10 cellular contexts compared by ENCODE assay signal in the genomic region with DNA sequence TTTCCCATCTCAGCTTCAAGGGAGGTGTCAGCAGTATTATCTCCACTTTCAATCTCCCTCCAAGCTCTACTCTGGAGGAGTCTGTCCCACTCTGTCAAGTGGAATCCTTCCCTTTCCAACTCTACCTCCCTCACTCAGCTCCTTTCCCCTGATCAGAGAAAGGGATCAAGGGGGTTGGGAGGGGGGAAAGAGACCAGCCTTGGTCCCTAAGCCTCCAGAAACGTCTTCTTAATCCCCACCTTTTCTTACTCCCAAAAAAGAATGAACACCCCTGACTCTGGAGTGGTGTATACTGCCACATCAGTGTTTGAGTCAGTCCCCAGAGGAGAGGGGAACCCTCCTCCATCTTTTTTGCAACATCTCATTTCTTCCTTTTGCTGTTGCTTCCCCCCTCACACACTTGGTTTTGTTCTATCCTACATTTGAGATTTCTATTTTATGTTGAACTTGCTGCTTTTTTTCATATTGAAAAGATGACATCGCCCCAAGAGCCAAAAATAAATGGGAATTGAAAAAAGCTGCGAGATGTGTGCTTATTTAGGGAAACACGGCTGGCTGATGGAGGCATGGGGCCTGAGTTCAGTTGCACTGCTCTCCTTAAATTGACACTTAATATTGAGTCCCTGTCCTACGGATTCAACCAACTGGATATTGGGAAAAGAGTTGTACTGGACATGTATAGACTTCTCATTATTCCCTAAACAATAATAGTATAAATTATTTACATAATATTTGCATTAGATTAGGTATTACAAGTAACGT. TPM values are rescaled to one million over a fixed set of nuclear protein-coding genes. Genes with fewer than 3 reads are reported as not detected.
DNase-seq lines count a peak whose midpoint lies in the region; ATAC-seq and TF ChIP-seq lines count a peak whose summit lies in the region.
"Had no signal": no experiment of that assay in that cellular context is flagged by ENCODE, and none has a peak within 500 bp of the region (broad histone marks: within the 10 kb centered on the region; RNA-seq: fewer than 3 reads in every experiment).

No MANE protein-coding gene starts in this region.

- H3K4me1 ChIP-seq in H9 (ENCODE audit: insufficient read depth, low read length), result no peaks in the 10 kb centered on the region

- H3K27me3 Mint-ChIP-seq in H9 (ENCODE audit: low read depth), result peaks cover 8% of the 10 kb centered on the region; the same call in 1 of the 2 replicates
- no peaks in the 10 kb centered on the region for H3K27me3 Mint-ChIP-seq in activated naive CD8-positive, alpha-beta T cell
- no peaks in the 10 kb centered on the region for H3K27me3 Mint-ChIP-seq in nephron (ENCODE audit: low read depth)

- H3K36me3 Mint-ChIP-seq in H9 (ENCODE audit: insufficient read depth in 1 of 3, low read depth in 3 of 3) (peaks cover 48 to 83% (median 62%) of the 10 kb centered on the region in 3 experiments), nephron (ENCODE audit: low read depth) (peaks cover 63% of the 10 kb centered on the region)
- peaks cover 10% of the 10 kb centered on the region for H3K36me3 Mint-ChIP-seq in activated naive CD8-positive, alpha-beta T cell

- no peak overlapping the region for H4K5ac ChIP-seq in H9 (ENCODE audit: insufficient read length, low read depth, low read length)

- H3K23me2 ChIP-seq in H9 (ENCODE audit: insufficient read length, low read depth, low read length, poor library complexity, severe bottlenecking), result peaks cover 3% of the 10 kb centered on the region

- peaks cover 11% of the 10 kb centered on the region; the same call in 1 of the 2 replicates for H3K79me2 ChIP-seq in H9 (ENCODE audit: insufficient read depth, low read length)

- H3K79me1 ChIP-seq in H9 (ENCODE audit: insufficient read depth, low read depth, low read length, poor library complexity, severe bottlenecking), result no peaks in the 10 kb centered on the region

- H3K4me3 Mint-ChIP-seq in H9, result peak overlapping the region; percentile 16 to 39; a peak in 3 of 5 replicates
- peak overlapping the region; percentile 99 for H3K4me3 Mint-ChIP-seq in activated naive CD8-positive, alpha-beta T cell
- peak overlapping the region; percentile 47 to 63 (median 61) for H3K4me3 Mint-ChIP-seq in nephron

- whole genome bisulfite sequencing in H9 (ENCODE audit: extremely low coverage, insufficient read length, low lambda C conversion rate), result no CpG with 5 or more reads among the region's 6 CpGs

- no peak overlapping the region for H3K23ac ChIP-seq in H9 (ENCODE audit: insufficient read length, low read depth, low read length)

- TF ChIP-seq CTCF in H9 (conservative IDR thresholded peaks at IDR 0.05), result no peak
- no peak for TF ChIP-seq CTCF in nephron (IDR thresholded peaks at IDR 0.05; ENCODE audit: unreplicated experiment in 3 of 3)

- no peak for ATAC-seq in HG02973 (IDR thresholded peaks at IDR 0.05; ENCODE audit: unreplicated experiment)
- ATAC-seq in HG03135 (IDR thresholded peaks at IDR 0.05; ENCODE audit: unreplicated experiment), result no peak

- DNase-seq in CD1c-positive myeloid dendritic cell (ENCODE audit: extremely low spot score), result peak; percentile 65
- DNase-seq in H9, result no peak
- DNase-seq in NCI-H524 treated with DMSO at 0.1 percent for 48 hours (lab: John Stamatoyannopoulos, UW), result no peak
- DNase-seq in pons (ENCODE audit: low spot score), result no peak
- DNase-seq: NCI-H1092 treated with DMSO at 0.1 percent for 48 hours, ovary had no signal

- H3K56ac ChIP-seq in H9 (ENCODE audit: insufficient read length, low read depth, low read length), result no peak overlapping the region

- H3K9me3 ChIP-seq in H9 (ENCODE audit: control insufficient read depth, low read depth, low read length), result no peaks in the 10 kb centered on the region
- H3K9me3 ChIP-seq: ovary had no signal

- H3K27ac ChIP-seq in H9 (ENCODE audit: insufficient read length, low read depth, low read length), result no peak overlapping the region
- H3K27ac ChIP-seq: ovary had no signal

- H3K4ac ChIP-seq in H9 (ENCODE audit: low read depth, low read length), result no peak overlapping the region

- H3K27me3 ChIP-seq in H9 (ENCODE audit: insufficient read depth, low read length), result no peaks in the 10 kb centered on the region
- H3K27me3 ChIP-seq: ovary had no signal

- H3K9ac ChIP-seq in H9 (ENCODE audit: extremely low read depth, insufficient read length, low read length), result no peak overlapping the region

- no peak overlapping the region for H3K18ac ChIP-seq in H9 (ENCODE audit: insufficient read length, low read depth, low read length)

- no peak overlapping the region for H4K8ac ChIP-seq in H9 (replicated peaks; ENCODE audit: insufficient read length, low read depth, low read length)

- no peak overlapping the region for H2BK12ac ChIP-seq in H9 (ENCODE audit: insufficient read length, low read depth, low read length)

- H2BK15ac ChIP-seq in H9 (ENCODE audit: low read depth, low read length), result no peak overlapping the region

- no peak overlapping the region for H2BK5ac ChIP-seq in H9 (ENCODE audit: insufficient read length, low read length)

- H3K9me3 Mint-ChIP-seq in H9 (peaks cover 3 to 5% of the 10 kb centered on the region in 2 experiments; a peak in 3 of 5 replicates), nephron (no peaks in the 10 kb centered on the region)
- no peaks in the 10 kb centered on the region for H3K9me3 Mint-ChIP-seq in activated naive CD8-positive, alpha-beta T cell (ENCODE audit: low read depth)

- no peak overlapping the region for H2AFZ ChIP-seq in H9 (ENCODE audit: low read length)

- H3K4me1 Mint-ChIP-seq in H9 (peaks cover 21 to 31% of the 10 kb centered on the region in 2 experiments), nephron (peaks cover 36% of the 10 kb centered on the region)
- peaks cover 38% of the 10 kb centered on the region for H3K4me1 Mint-ChIP-seq in activated naive CD8-positive, alpha-beta T cell (ENCODE audit: low read depth)

- no peak overlapping the region for H3K14ac ChIP-seq in H9 (ENCODE audit: insufficient read depth, low read length)

- H4K20me1 ChIP-seq in H9 (ENCODE audit: control insufficient read depth, insufficient read depth, insufficient read length), result no peaks in the 10 kb centered on the region

- H2AK5ac ChIP-seq in H9 (ENCODE audit: insufficient read length, low read length), result no peak overlapping the region

- no peak overlapping the region for H3K4me2 ChIP-seq in H9 (ENCODE audit: insufficient read depth, insufficient read length, low read length)

- H3K27ac Mint-ChIP-seq in H9, result peak overlapping the region; percentile 10 to 89 (median 73); a peak in 4 of 7 replicates
- H3K27ac Mint-ChIP-seq in activated naive CD8-positive, alpha-beta T cell, result peak overlapping the region; percentile 72
- peak overlapping the region; percentile 0 to 40 (median 28) for H3K27ac Mint-ChIP-seq in nephron

- H3T11ph ChIP-seq in H9 (ENCODE audit: low read length), result no peak overlapping the region

- H2BK120ac ChIP-seq in H9 (ENCODE audit: low read depth, low read length, poor library complexity, severe bottlenecking), result no peak overlapping the region

- H4K91ac ChIP-seq in H9 (ENCODE audit: insufficient read length, low read depth, low read length), result no peak overlapping the region

- H2BK20ac ChIP-seq in H9 (ENCODE audit: low read depth, low read length, poor library complexity, severe bottlenecking), result no peak overlapping the region

RNA-seq across cellular contexts. Expression of a gene that starts 4.9 kb away (rescaled TPM):
- 1,719 and 1,734 TPM in 2 replicates for total RNA-seq in H9 (2021)

RNA-seq across cellular contexts. Expression of a gene that starts 8.0 kb away (rescaled TPM):
- 72.2 and 77.6 TPM in 2 replicates for total RNA-seq in H9 (2021)

RNA-seq across cellular contexts. Expression of a gene that starts 17.4 kb away (rescaled TPM):
- 107 and 111 TPM in 2 replicates for total RNA-seq in H9 (2021)

RNA-seq across cellular contexts. Expression of a gene that starts 19.3 kb away (rescaled TPM):
- total RNA-seq in H9 (2021), result 42.9 and 43.5 TPM in 2 replicates

RNA-seq across cellular contexts. Expression of a gene that starts 34.3 kb away (rescaled TPM):
- total RNA-seq in H9 (2021), result 34.9 and 36.5 TPM in 2 replicates

Comparison
In these comparisons a context has a peak if more than half of its experiments do, and no peak if none do; other contexts are left out.
1. H3K4me3 Mint-ChIP-seq: peak in every context shown above with its lines; median percentile 99 in activated naive CD8-positive, alpha-beta T cell; 61 in nephron; 28 in H9.